8 cellular contexts compared by ENCODE assay signal in genomic region chr17:3843935-3844516, GRCh38. TPM values are rescaled to one million over a fixed set of nuclear protein-coding genes. Genes with fewer than 3 reads are reported as not detected.
DNase-seq lines count a peak whose midpoint lies in the region; ATAC-seq and TF ChIP-seq lines count a peak whose summit lies in the region.

No MANE protein-coding gene starts in this region.

- H3K4me1 ChIP-seq in HAP-1, result peaks cover 6% of the 10 kb centered on the region
- peaks cover 23% of the 10 kb centered on the region for H3K4me1 ChIP-seq in vagina

- H3K9me3 ChIP-seq in HAP-1, result no peaks in the 10 kb centered on the region
- no peaks in the 10 kb centered on the region for H3K9me3 ChIP-seq in vagina

- in situ Hi-C loops in HAP-1 (cut with MboI; ENCODE audit: low sequenced_read_pairs), result no loop called here

- CTCF ChIA-PET in RWPE1 (lab: Yijun Ruan, JAX), result interaction anchor here (0.6 to 1.4 kb wide), 11 partner anchors 18 to 291 kb away, joined by 3 to 9 read pairs (median 4); no protein-coding TSS in a partner anchor

- H3K27ac Mint-ChIP-seq in CD14-positive monocyte, result peak overlapping the region in 4 of 7 donors; percentile 30 to 83 (median 55)
- H3K27ac Mint-ChIP-seq in activated naive CD8-positive, alpha-beta T cell, result peak overlapping the region; percentile 54

- H3K4me3 ChIP-seq in HAP-1 (no peak overlapping the region), vagina (no peak overlapping the region)

- peaks cover 1 to 2% (median 2%) of the 10 kb centered on the region in 3 donors for H3K27me3 Mint-ChIP-seq in CD14-positive monocyte (ENCODE audit: low read depth in 3 of 3)
- no peaks in the 10 kb centered on the region for H3K27me3 Mint-ChIP-seq in activated naive CD8-positive, alpha-beta T cell

- peak; percentile 64 for ATAC-seq in left lobe of liver
- no peak for ATAC-seq in HG02623 (IDR thresholded peaks at IDR 0.05; ENCODE audit: unreplicated experiment)

- H3K36me3 Mint-ChIP-seq in CD14-positive monocyte, result peaks cover 27 to 53% of the 10 kb centered on the region in 2 donors
- H3K36me3 Mint-ChIP-seq in activated naive CD8-positive, alpha-beta T cell, result no peaks in the 10 kb centered on the region

- peak overlapping the region in 1 of 2 donors; percentile 4 for H3K4me3 Mint-ChIP-seq in CD14-positive monocyte
- H3K4me3 Mint-ChIP-seq in activated naive CD8-positive, alpha-beta T cell, result peak overlapping the region; percentile 97

- DNase-seq in CD14-positive monocyte (ENCODE audit: low spot score), result no peak
- peak; percentile 59 to 65 for DNase-seq in HAP-1 (ENCODE audit: low spot score in 2 of 2)
- DNase-seq in RWPE1 (ENCODE audit: low spot score), result peak; percentile 38
- DNase-seq in left lobe of liver (ENCODE audit: low spot score), result no peak
- DNase-seq in stimulated activated naive CD4-positive, alpha-beta T cell treated with Interleukin-2 at 50 U/mL for 16 hours (lab: John Stamatoyannopoulos, UW), result peak; percentile 38
- no peak for DNase-seq in vagina (ENCODE audit: extremely low spot score in 2 of 2)

- no peak overlapping the region for H3K27ac ChIP-seq in RWPE1
- no peak overlapping the region for H3K27ac ChIP-seq in vagina

- no peaks in the 10 kb centered on the region for H3K27me3 ChIP-seq in HAP-1 (ENCODE audit: low read depth)
- H3K27me3 ChIP-seq in vagina, result no peaks in the 10 kb centered on the region

- H3K36me3 ChIP-seq in HAP-1 (replicated peaks), result peaks cover 48% of the 10 kb centered on the region
- H3K36me3 ChIP-seq in vagina, result peaks cover 0 to 34% of the 10 kb centered on the region in 2 donors

- intact Hi-C loops in CD14-positive monocyte (cut with micrococcal nuclease) (loop anchor here in 1 of 2 donors (10.0 kb wide), 1 partner anchor 231 kb away; no protein-coding TSS in a partner anchor), vagina (cut with DNase I) (no loop called here)

- POLR2A ChIA-PET in RWPE1 (lab: Yijun Ruan, JAX; ENCODE audit: low non-redundant PET), result no interaction called here

- no peak for TF ChIP-seq POLR2A in vagina (IDR thresholded peaks at IDR 0.05)

- TF ChIP-seq CTCF in CD14-positive monocyte (IDR thresholded peaks at IDR 0.05) (peak; percentile 63), RWPE1 (conservative IDR thresholded peaks at IDR 0.05; ENCODE audit: low read depth) (peak; percentile 50), vagina (IDR thresholded peaks at IDR 0.05) (peak in 1 of 3 experiments; percentile 19)

- H3K9me3 Mint-ChIP-seq in CD14-positive monocyte, result no peaks in the 10 kb centered on the region
- no peaks in the 10 kb centered on the region for H3K9me3 Mint-ChIP-seq in activated naive CD8-positive, alpha-beta T cell (ENCODE audit: low read depth)

- H3K4me1 Mint-ChIP-seq in CD14-positive monocyte, result peaks cover 41% of the 10 kb centered on the region
- H3K4me1 Mint-ChIP-seq in activated naive CD8-positive, alpha-beta T cell (ENCODE audit: low read depth), result peaks cover 30% of the 10 kb centered on the region

RNA-seq across cellular contexts. Expression of gene NCBP3, which starts 2.0 kb away (rescaled TPM):
- 1 to 10 TPM; 4.9 to 8.5 TPM for polyA plus RNA-seq in CD14-positive monocyte
- total RNA-seq in left lobe of liver (11.5 TPM), vagina (20.6 TPM)

RNA-seq across cellular contexts. Expression of gene ITGAE, which starts 43.0 kb away (rescaled TPM):
- polyA plus RNA-seq in CD14-positive monocyte, result 10 to 100 TPM; 66.6 to 78.8 TPM
- total RNA-seq in left lobe of liver, result 5.6 TPM
- 30.9 TPM for total RNA-seq in vagina

RNA-seq across cellular contexts. Expression of gene CAMKK1, which starts 48.8 kb away (rescaled TPM):
- 1 to 10 TPM in 1 of 2 donors, under 1 TPM in 1; 0.74 to 1.5 TPM for polyA plus RNA-seq in CD14-positive monocyte
- total RNA-seq in left lobe of liver (0.35 TPM), vagina (12.0 TPM)

Comparison
In these comparisons a context has a peak if more than half of its experiments do, and no peak if none do; other contexts are left out.
1. DNase-seq: peak in HAP-1 (2 of 2), RWPE1 (single experiment) and stimulated activated naive CD4-positive, alpha-beta T cell treated with Interleukin-2 at 50 U/mL for 16 hours (single experiment); none in CD14-positive monocyte (single experiment), left lobe of liver (single experiment) and vagina (0 of 2).